ENCODE assay signal across 19 cellular contexts in genomic region chr3:82030932-82031331, GRCh38.
DNase-seq lines count a peak whose midpoint lies in the region; ATAC-seq, FAIRE-seq and TF ChIP-seq lines count a peak whose summit lies in the region.
"Had no signal": no experiment of that assay in that cellular context is flagged by ENCODE, and none has a peak within 500 bp of the region (broad histone marks: within the 10 kb centered on the region; RNA-seq: fewer than 3 reads in every experiment).

No MANE protein-coding gene starts in this region.

- intact Hi-C loops in Right ventricle myocardium inferior (cut with DNase I) = no loop called here
- intact Hi-C loops in heart right ventricle (cut with DNase I) = no loop called here

- H3K4me3 ChIP-seq in heart right ventricle = no peak overlapping the region
- no peak overlapping the region for H3K4me3 ChIP-seq in WERI-Rb-1 (ENCODE audit: low read depth, low read length)
- H3K4me3 ChIP-seq: thoracic aorta had no signal

- H3K36me3 ChIP-seq in heart right ventricle (no peaks in the 10 kb centered on the region), WERI-Rb-1 (no peaks in the 10 kb centered on the region)
- H3K36me3 ChIP-seq: thoracic aorta had no signal

- TF ChIP-seq CTCF in heart right ventricle (IDR thresholded peaks at IDR 0.05) (no peak), nephron progenitor cell (IDR thresholded peaks at IDR 0.05) (no peak), WERI-Rb-1 (IDR thresholded peaks at IDR 0.05; ENCODE audit: low read depth, low read length) (no peak)

- H3K27me3 ChIP-seq in heart right ventricle = no peaks in the 10 kb centered on the region
- H3K27me3 ChIP-seq in WERI-Rb-1 (ENCODE audit: insufficient read depth, low read depth, severe bottlenecking) = no peaks in the 10 kb centered on the region

- no peak overlapping the region for H3K27ac ChIP-seq in heart right ventricle
- no peak overlapping the region for H3K27ac ChIP-seq in WERI-Rb-1
- H3K27ac ChIP-seq: thoracic aorta had no signal

- H3K4me1 Mint-ChIP-seq in nephron progenitor cell = no peaks in the 10 kb centered on the region
- H3K4me1 Mint-ChIP-seq: CD14-positive monocyte had no signal

- 73 to 82% methylated on average over 5 of the region's 5 CpGs for WGBS in heart right ventricle, 2 donors

- DNase-seq in Right ventricle myocardium inferior (ENCODE audit: missing footprints) (no peak), heart right ventricle (no peak), brain pericyte (ENCODE audit: low read depth, low spot score) (peak; percentile 5), nephron progenitor cell (no peak), urothelium cell line (ENCODE audit: low spot score) (peak; percentile 4), CD1c-positive myeloid dendritic cell (ENCODE audit: extremely low spot score) (no peak), WERI-Rb-1 (no peak), SIG-M5 (lab: John Stamatoyannopoulos, UW) (no peak)
- DNase-seq: ACHN; activated CD4-positive, alpha-beta T cell treated with anti-CD3 and anti-CD28 coated beads for 4 hours; DMS53; KG1; midbrain; NCI-H1048 had no signal

- H3K27ac Mint-ChIP-seq in nephron progenitor cell = peak overlapping the region; percentile 55
- H3K27ac Mint-ChIP-seq: CD14-positive monocyte had no signal

- no peaks in the 10 kb centered on the region for H3K4me1 ChIP-seq in heart right ventricle

- no peaks in the 10 kb centered on the region for H3K9me3 Mint-ChIP-seq in nephron progenitor cell

- FAIRE-seq in urothelium cell line (lab: Jason Lieb, UNC) = no peak

- no peaks in the 10 kb centered on the region for H3K9me3 ChIP-seq in heart right ventricle
- H3K9me3 ChIP-seq in WERI-Rb-1 (ENCODE audit: severe bottlenecking) = no peaks in the 10 kb centered on the region
- H3K9me3 ChIP-seq: thoracic aorta had no signal

- H3K4me3 Mint-ChIP-seq in nephron progenitor cell = no peak overlapping the region
- H3K4me3 Mint-ChIP-seq: CD14-positive monocyte had no signal

- peaks cover 2% of the 10 kb centered on the region for H3K27me3 Mint-ChIP-seq in nephron progenitor cell (ENCODE audit: low read depth, poor library complexity)

- no peaks in the 10 kb centered on the region for H3K36me3 Mint-ChIP-seq in nephron progenitor cell (ENCODE audit: low read depth)
- H3K36me3 Mint-ChIP-seq: CD14-positive monocyte had no signal

- peak; percentile 44 for ATAC-seq in Right ventricle myocardium inferior
- ATAC-seq in heart right ventricle = no peak
- ATAC-seq: left lobe of liver, Panc1, SK-N-SH treated with all-trans-retinoic acid at 6 μM for 48 hours had no signal

Comparison
In these comparisons a context has a peak if more than half of its experiments do, and no peak if none do; other contexts are left out.
1. DNase-seq: peak in brain pericyte (single experiment) and urothelium cell line (single experiment); none in Right ventricle myocardium inferior (single experiment), heart right ventricle (0 of 2), nephron progenitor cell (single experiment), CD1c-positive myeloid dendritic cell (single experiment), WERI-Rb-1 (single experiment) and SIG-M5 (single experiment).